ENCODE assay signal across 11 cellular contexts in the genomic region with DNA sequence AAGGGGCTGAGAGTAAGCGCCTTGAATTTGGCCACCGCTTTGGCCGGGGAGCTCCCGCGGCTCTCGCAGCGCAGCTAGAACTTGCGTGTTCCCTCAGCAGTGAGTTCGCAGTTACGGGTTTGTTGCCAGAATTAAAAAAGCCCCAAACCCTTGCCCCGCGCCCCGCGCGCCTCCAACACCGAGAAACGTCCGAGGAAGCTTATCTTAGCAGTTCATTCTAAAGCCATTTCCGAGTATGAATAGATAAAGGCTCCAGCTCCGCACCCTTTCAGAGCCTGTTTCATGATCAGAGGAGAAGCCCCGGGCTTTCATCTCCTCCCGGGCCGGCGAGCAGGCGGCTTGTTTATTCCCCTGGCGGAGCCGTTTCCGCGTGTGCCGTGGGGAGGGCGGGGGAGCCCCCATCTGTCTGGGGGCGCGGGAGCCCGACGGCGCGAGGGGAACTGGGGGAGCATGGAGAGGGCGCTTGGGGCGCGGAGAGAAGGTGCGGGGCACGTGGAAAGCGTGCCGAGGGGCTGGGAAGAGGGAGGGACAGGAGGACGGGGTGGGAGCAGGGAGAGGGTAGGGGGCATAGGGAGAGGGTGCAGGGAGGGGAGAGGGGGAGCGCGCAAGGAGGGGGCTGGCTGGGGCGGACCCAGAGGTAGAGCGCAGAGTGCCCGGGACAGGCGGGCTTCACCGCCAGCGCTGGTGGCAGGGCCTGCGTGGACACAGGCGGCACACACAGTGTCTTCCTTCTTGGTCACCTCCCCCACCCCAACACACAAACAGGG. TPM values are rescaled to one million over a fixed set of nuclear protein-coding genes. Genes with fewer than 3 reads are reported as not detected.
A peak's percentile ranks its signal among the peaks of the same experiment; 100 is the strongest.
DNase-seq lines count a peak whose midpoint lies in the region; ATAC-seq and TF ChIP-seq lines count a peak whose summit lies in the region.
"Had no signal": no experiment of that assay in that cellular context is flagged by ENCODE, and none has a peak within 500 bp of the region (broad histone marks: within the 10 kb centered on the region; RNA-seq: fewer than 3 reads in every experiment).

No MANE protein-coding gene starts in this region.

- peak overlapping the region; percentile 5 for H3K4me3 Mint-ChIP-seq in activated naive CD8-positive, alpha-beta T cell treated with anti-CD3 and anti-CD28 coated beads, Interleukin-2, amount 50 U/mL, for 24 hours
- no peak overlapping the region for H3K4me3 Mint-ChIP-seq in activated CD4-positive, alpha-beta memory T cell treated with anti-CD3 and anti-CD28 coated beads for 36 hours
- H3K4me3 Mint-ChIP-seq in stimulated activated effector memory CD8-positive, alpha-beta T cell treated with anti-CD3 and anti-CD28 coated beads, Interleukin-12 subunit alpha, Interleukin-12 subunit beta, amount 100 ng/mL, for 72 hours: no peak overlapping the region

- H3K36me3 Mint-ChIP-seq in activated naive CD8-positive, alpha-beta T cell treated with anti-CD3 and anti-CD28 coated beads, Interleukin-2, amount 50 U/mL, for 24 hours (ENCODE audit: low read depth): no peaks in the 10 kb centered on the region
- H3K36me3 Mint-ChIP-seq in activated CD4-positive, alpha-beta memory T cell treated with anti-CD3 and anti-CD28 coated beads for 36 hours: no peaks in the 10 kb centered on the region
- H3K36me3 Mint-ChIP-seq in stimulated activated effector memory CD8-positive, alpha-beta T cell treated with anti-CD3 and anti-CD28 coated beads, Interleukin-12 subunit alpha, Interleukin-12 subunit beta, amount 100 ng/mL, for 72 hours: no peaks in the 10 kb centered on the region

- POLR2A ChIA-PET in activated CD4-positive, alpha-beta memory T cell treated with anti-CD3 and anti-CD28 coated beads for 36 hours (lab: Charles Lee): no interaction called here

- TF ChIP-seq CTCF in cardiac muscle cell (IDR thresholded peaks at IDR 0.05; ENCODE audit: low read depth, low read length): no peak
- no peak for TF ChIP-seq CTCF in upper lobe of left lung (IDR thresholded peaks at IDR 0.05)

- H4K5ac ChIP-seq in mesendoderm (ENCODE audit: low read length): no peak overlapping the region

- no CpG with 5 or more reads among the region's 55 CpGs for WGBS in mesendoderm (ENCODE audit: extremely low coverage, insufficient coverage, low lambda C conversion rate)
- WGBS in upper lobe of left lung, 2 donors: 7 to 13% methylated on average over 25 to 41 of the region's 55 CpGs

- no peaks in the 10 kb centered on the region for H3K79me1 ChIP-seq in mesendoderm (ENCODE audit: low read length)

- no peak overlapping the region for H2AK5ac ChIP-seq in mesendoderm (ENCODE audit: low read length)

- H3K4ac ChIP-seq in mesendoderm (ENCODE audit: low read depth, low read length): no peak overlapping the region

- H2BK120ac ChIP-seq in mesendoderm (ENCODE audit: low read depth, low read length): peak overlapping the region; percentile 13

- H3K27ac ChIP-seq in cardiac muscle cell (no peak overlapping the region), mesendoderm (ENCODE audit: low read depth, low read length) (no peak overlapping the region), upper lobe of left lung (peak overlapping the region; percentile 71 to 92 (median 82))

- H2BK15ac ChIP-seq in mesendoderm (replicated peaks; ENCODE audit: low read depth): no peak overlapping the region

- intact Hi-C loops in Right ventricle myocardium superior (cut with DNase I): no loop called here
- intact Hi-C loops in activated CD4-positive, alpha-beta memory T cell treated with anti-CD3 and anti-CD28 coated beads for 36 hours (cut with micrococcal nuclease): no loop called here

- CTCF ChIA-PET in activated CD4-positive, alpha-beta memory T cell treated with anti-CD3 and anti-CD28 coated beads for 36 hours (lab: Charles Lee): interaction anchor here (0.8 kb wide), 1 partner anchor 12 kb away, joined by 3 read pairs; no protein-coding TSS in a partner anchor

- H3K27me3 Mint-ChIP-seq in activated naive CD8-positive, alpha-beta T cell treated with anti-CD3 and anti-CD28 coated beads, Interleukin-2, amount 50 U/mL, for 24 hours: peaks cover 65% of the 10 kb centered on the region
- H3K27me3 Mint-ChIP-seq in activated CD4-positive, alpha-beta memory T cell treated with anti-CD3 and anti-CD28 coated beads for 36 hours: peaks cover 61% of the 10 kb centered on the region

- H3K36me3 ChIP-seq in cardiac muscle cell (no peaks in the 10 kb centered on the region), mesendoderm (ENCODE audit: control insufficient read depth, insufficient read depth, low read length) (no peaks in the 10 kb centered on the region), upper lobe of left lung (no peaks in the 10 kb centered on the region)

- peaks cover 4% of the 10 kb centered on the region for H3K4me1 ChIP-seq in cardiac muscle cell (ENCODE audit: low read depth)
- H3K4me1 ChIP-seq in mesendoderm (ENCODE audit: control insufficient read depth, low read depth, low read length): peaks cover 19% of the 10 kb centered on the region
- H3K4me1 ChIP-seq in upper lobe of left lung: peaks cover 17 to 28% (median 21%) of the 10 kb centered on the region in 4 donors

- no peak overlapping the region for H4K8ac ChIP-seq in mesendoderm (ENCODE audit: low read depth, low read length)

- H3K9ac ChIP-seq in mesendoderm (ENCODE audit: low read length): peak overlapping the region; percentile 45

- H3K79me2 ChIP-seq in mesendoderm (ENCODE audit: control insufficient read depth, insufficient read depth, low read length): no peaks in the 10 kb centered on the region

- no peak for ATAC-seq in Right ventricle myocardium superior (ENCODE audit: poor library complexity)
- no peak for ATAC-seq in activated naive CD8-positive, alpha-beta T cell treated with anti-CD3 and anti-CD28 coated beads, Interleukin-2, amount 50 U/mL, for 24 hours
- ATAC-seq in upper lobe of left lung (ENCODE audit: low FRiP score in 2 of 2): no peak
- ATAC-seq in stimulated activated effector memory CD8-positive, alpha-beta T cell treated with anti-CD3 and anti-CD28 coated beads, Interleukin-12 subunit alpha, Interleukin-12 subunit beta, amount 100 ng/mL, for 72 hours: no peak

- H3K27me3 ChIP-seq in cardiac muscle cell: peaks cover 65% of the 10 kb centered on the region
- peaks cover 42% of the 10 kb centered on the region for H3K27me3 ChIP-seq in mesendoderm (ENCODE audit: insufficient read depth, low read length, poor library complexity)
- H3K27me3 ChIP-seq in upper lobe of left lung: peaks cover 0 to 31% (median 14%) of the 10 kb centered on the region in 4 donors

- TF ChIP-seq EP300 in upper lobe of left lung (IDR thresholded peaks at IDR 0.05): no peak

- no peak overlapping the region for H3K27ac Mint-ChIP-seq in activated naive CD8-positive, alpha-beta T cell treated with anti-CD3 and anti-CD28 coated beads, Interleukin-2, amount 50 U/mL, for 24 hours
- no peak overlapping the region for H3K27ac Mint-ChIP-seq in activated CD4-positive, alpha-beta memory T cell treated with anti-CD3 and anti-CD28 coated beads for 36 hours
- no peak overlapping the region for H3K27ac Mint-ChIP-seq in stimulated activated effector memory CD8-positive, alpha-beta T cell treated with anti-CD3 and anti-CD28 coated beads, Interleukin-12 subunit alpha, Interleukin-12 subunit beta, amount 100 ng/mL, for 72 hours

- H3K4me3 ChIP-seq in cardiac muscle cell (peak overlapping the region; percentile 20), mesendoderm (ENCODE audit: low read length) (no peak overlapping the region), upper lobe of left lung (peak overlapping the region in 3 of 4 donors; percentile 6 to 30 (median 12))

- peak overlapping the region; percentile 52 for H3K18ac ChIP-seq in mesendoderm (ENCODE audit: low read length)

- peaks cover 7% of the 10 kb centered on the region for H3K4me1 Mint-ChIP-seq in activated naive CD8-positive, alpha-beta T cell treated with anti-CD3 and anti-CD28 coated beads, Interleukin-2, amount 50 U/mL, for 24 hours
- peaks cover 17% of the 10 kb centered on the region for H3K4me1 Mint-ChIP-seq in activated CD4-positive, alpha-beta memory T cell treated with anti-CD3 and anti-CD28 coated beads for 36 hours (ENCODE audit: low read depth)
- peaks cover 21% of the 10 kb centered on the region for H3K4me1 Mint-ChIP-seq in stimulated activated effector memory CD8-positive, alpha-beta T cell treated with anti-CD3 and anti-CD28 coated beads, Interleukin-12 subunit alpha, Interleukin-12 subunit beta, amount 100 ng/mL, for 72 hours

- DNase-seq in cardiac muscle cell (ENCODE audit: low read depth in 1 of 2, low spot score in 1 of 2): peak in 1 of 2 donors; percentile 18
- no peak for DNase-seq in Right ventricle myocardium superior
- no peak for DNase-seq in activated naive CD8-positive, alpha-beta T cell treated with anti-CD3 and anti-CD28 coated beads, Interleukin-2, amount 50 U/mL, for 24 hours
- no peak for DNase-seq in mesendoderm
- peak; percentile 3 to 82 for DNase-seq in upper lobe of left lung
- no peak for DNase-seq in activated CD4-positive, alpha-beta memory T cell treated with anti-CD3 and anti-CD28 coated beads for 36 hours
- DNase-seq in activated gamma-delta T cell treated with Interleukin-2 at 50 U/mL for 16 hours: no peak
- DNase-seq in stimulated activated effector memory CD8-positive, alpha-beta T cell treated with anti-CD3 and anti-CD28 coated beads, Interleukin-12 subunit alpha, Interleukin-12 subunit beta, amount 100 ng/mL, for 72 hours (ENCODE audit: low spot score in 2 of 2): no peak
- DNase-seq: activated CD4-positive, alpha-beta T cell treated with anti-CD3 and anti-CD28 coated beads, Interleukin-2, amount 50 U/mL, for 1 hour; NCI-H1694 treated with DMSO at 0.1 percent for 48 hours; stimulated activated CD4-positive, alpha-beta T cell treated with anti-CD3 and anti-CD28 coated beads, Interleukin-12 subunit alpha, Interleukin-12 subunit beta, amount 100 ng/mL, for 4 hours had no signal

- H3K9me3 ChIP-seq in cardiac muscle cell (ENCODE audit: low read depth): no peaks in the 10 kb centered on the region
- no peaks in the 10 kb centered on the region for H3K9me3 ChIP-seq in upper lobe of left lung

- H2BK5ac ChIP-seq in mesendoderm (ENCODE audit: low read length): no peak overlapping the region

- H3K4me2 ChIP-seq in mesendoderm (ENCODE audit: low read length): peak overlapping the region; percentile 54

- H3K23ac ChIP-seq in mesendoderm (ENCODE audit: low read length): no peak overlapping the region

- TF ChIP-seq POLR2A in upper lobe of left lung (IDR thresholded peaks at IDR 0.05): no peak

- H3K9me3 Mint-ChIP-seq in activated naive CD8-positive, alpha-beta T cell treated with anti-CD3 and anti-CD28 coated beads, Interleukin-2, amount 50 U/mL, for 24 hours: no peaks in the 10 kb centered on the region
- no peaks in the 10 kb centered on the region for H3K9me3 Mint-ChIP-seq in activated CD4-positive, alpha-beta memory T cell treated with anti-CD3 and anti-CD28 coated beads for 36 hours
- no peaks in the 10 kb centered on the region for H3K9me3 Mint-ChIP-seq in stimulated activated effector memory CD8-positive, alpha-beta T cell treated with anti-CD3 and anti-CD28 coated beads, Interleukin-12 subunit alpha, Interleukin-12 subunit beta, amount 100 ng/mL, for 72 hours

- peak overlapping the region; percentile 78 for H3K56ac ChIP-seq in mesendoderm (ENCODE audit: low read length)

RNA-seq across cellular contexts. Expression of a gene that starts 9.9 kb away (rescaled TPM):
- 1.6 and 1.9 TPM in 2 replicates for total RNA-seq in cardiac muscle cell
- 0.54 and 2.6 TPM in 2 replicates for polyA plus RNA-seq in cardiac muscle cell
- not detected for total RNA-seq in Right ventricle myocardium superior
- polyA plus RNA-seq in mesendoderm (2013, experiment 1 of 2): 0.06 TPM
- polyA plus RNA-seq in mesendoderm (2013, experiment 2 of 2): 0.13 TPM
- total RNA-seq in upper lobe of left lung: 10 to 100 TPM; 10.2 to 69.1 (median 22.7) TPM
- not detected for total RNA-seq in activated CD4-positive, alpha-beta memory T cell treated with anti-CD3 and anti-CD28 coated beads for 36 hours

Comparison
In these comparisons a context has a peak if more than half of its experiments do, and no peak if none do; other contexts are left out.
1. DNase-seq: peak in upper lobe of left lung (2 of 2); none in Right ventricle myocardium superior (single experiment), activated naive CD8-positive, alpha-beta T cell treated with anti-CD3 and anti-CD28 coated beads, Interleukin-2, amount 50 U/mL, for 24 hours (single experiment), mesendoderm (single experiment), activated CD4-positive, alpha-beta memory T cell treated with anti-CD3 and anti-CD28 coated beads for 36 hours (single experiment), activated gamma-delta T cell treated with Interleukin-2 at 50 U/mL for 16 hours (single experiment) and stimulated activated effector memory CD8-positive, alpha-beta T cell treated with anti-CD3 and anti-CD28 coated beads, Interleukin-12 subunit alpha, Interleukin-12 subunit beta, amount 100 ng/mL, for 72 hours (0 of 2).
2. H3K27ac ChIP-seq: peak in upper lobe of left lung (4 of 4); none in cardiac muscle cell (single experiment) and mesendoderm (single experiment).